Comparison of ENCODE assay signal across 35 cellular contexts in the genomic region with DNA sequence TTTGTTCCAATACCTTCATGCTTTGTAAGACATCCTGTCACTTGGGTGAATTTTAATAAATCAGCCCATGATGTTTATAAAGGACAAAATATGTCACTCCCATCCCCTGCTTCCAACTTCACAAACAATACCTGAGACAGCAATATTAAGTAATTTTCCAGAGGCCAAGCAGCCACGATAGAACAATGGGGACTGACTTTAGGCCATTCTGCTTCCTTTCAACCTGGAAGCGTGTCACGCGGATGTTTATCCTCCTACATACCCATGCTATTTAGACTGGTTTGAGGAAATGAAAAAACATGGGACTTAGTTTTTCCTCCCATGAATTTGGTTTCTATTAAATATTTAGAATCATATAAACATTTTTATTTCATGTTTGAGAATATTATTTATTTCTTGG.
"Had no signal": no experiment of that assay in that cellular context is flagged by ENCODE, and none has a peak within 500 bp of the region (broad histone marks: within the 10 kb centered on the region; RNA-seq: fewer than 3 reads in every experiment).

No MANE protein-coding gene starts in this region.

- H3K4me1 ChIP-seq: parathyroid adenoma, psoas muscle had no signal

- H3K4me3 Mint-ChIP-seq: activated CD4-positive, alpha-beta memory T cell treated with anti-CD3 and anti-CD28 coated beads for 36 hours; activated naive CD4-positive, alpha-beta T cell treated with anti-CD3 and anti-CD28 coated beads for 36 hours; activated naive CD8-positive, alpha-beta T cell treated with anti-CD3 and anti-CD28 coated beads for 36 hours; activated T-helper 1 cell treated with anti-CD3 and anti-CD28 coated beads, Interleukin-12 subunit alpha, Interleukin-12 subunit beta, Interleukin-2, Interleukin-4 antibody, amounts not matched to agents 30 ng/mL and 10 ng/mL and 1 ng/mL, durations not matched to agents 14 hours and 24 hours and 36 hours; brain; endodermal cell; neural crest cell; stimulated activated naive B cell treated with anti-CD40 and anti-IgM and Interleukin-4, amounts not matched to agents 10 μg/mL and 1 μg/mL and 100 μg/mL, for 72 hours; T-helper 1 cell treated with Interleukin-12 subunit alpha and Interleukin-12 subunit beta and Interleukin-4 antibody, amounts not matched to agents 30 μg/mL and 1 μg/mL, for 36 hours had no signal

- H3K27me3 Mint-ChIP-seq: activated CD4-positive, alpha-beta memory T cell treated with anti-CD3 and anti-CD28 coated beads for 36 hours; activated naive CD8-positive, alpha-beta T cell treated with anti-CD3 and anti-CD28 coated beads for 36 hours; naive thymus-derived CD8-positive, alpha-beta T cell; stimulated activated naive B cell treated with anti-CD40 and anti-IgM and Interleukin-4, amounts not matched to agents 10 μg/mL and 1 μg/mL and 100 μg/mL, for 72 hours had no signal

- H3K27ac Mint-ChIP-seq: activated CD4-positive, alpha-beta memory T cell treated with anti-CD3 and anti-CD28 coated beads for 36 hours; activated naive CD4-positive, alpha-beta T cell treated with anti-CD3 and anti-CD28 coated beads for 36 hours; activated naive CD8-positive, alpha-beta T cell treated with anti-CD3 and anti-CD28 coated beads for 36 hours; activated T-helper 1 cell treated with anti-CD3 and anti-CD28 coated beads, Interleukin-12 subunit alpha, Interleukin-12 subunit beta, Interleukin-2, Interleukin-4 antibody, amounts not matched to agents 30 ng/mL and 10 ng/mL and 1 ng/mL, durations not matched to agents 14 hours and 24 hours and 36 hours; brain; endodermal cell; stimulated activated naive B cell treated with anti-CD40 and anti-IgM and Interleukin-4, amounts not matched to agents 10 μg/mL and 1 μg/mL and 100 μg/mL, for 72 hours; T-helper 1 cell treated with Interleukin-12 subunit alpha and Interleukin-12 subunit beta and Interleukin-4 antibody, amounts not matched to agents 30 μg/mL and 1 μg/mL, for 36 hours had no signal

- H3K27me3 ChIP-seq: ascending aorta, cardiac muscle cell, esophagus squamous epithelium, hepatocyte, suprapubic skin, transverse colon, vagina had no signal

- H3K9me3 Mint-ChIP-seq: activated CD4-positive, alpha-beta memory T cell treated with anti-CD3 and anti-CD28 coated beads for 36 hours; activated naive CD4-positive, alpha-beta T cell treated with anti-CD3 and anti-CD28 coated beads for 36 hours; activated T-helper 1 cell treated with anti-CD3 and anti-CD28 coated beads, Interleukin-12 subunit alpha, Interleukin-12 subunit beta, Interleukin-2, Interleukin-4 antibody, amounts not matched to agents 30 ng/mL and 10 ng/mL and 1 ng/mL, durations not matched to agents 14 hours and 24 hours and 36 hours; endodermal cell; stimulated activated naive B cell treated with anti-CD40 and anti-IgM and Interleukin-4, amounts not matched to agents 10 μg/mL and 1 μg/mL and 100 μg/mL, for 72 hours had no signal

- H3K36me3 ChIP-seq: ascending aorta, cardiac muscle cell, esophagus squamous epithelium, suprapubic skin, transverse colon, vagina, WERI-Rb-1 had no signal

- DNase-seq: activated CD4-positive, alpha-beta memory T cell treated with anti-CD3 and anti-CD28 coated beads for 36 hours; activated CD4-positive, alpha-beta T cell treated with anti-CD3 and anti-CD28 coated beads for 48 hours; activated CD8-positive, alpha-beta memory T cell treated with anti-CD3 and anti-CD28 coated beads, Interleukin-2, amount 50 U/mL, for 4 hours; activated effector memory CD4-positive, alpha-beta T cell treated with anti-CD3 and anti-CD28 coated beads, Interleukin-2, amount 50 U/mL, for 16 hours; activated naive CD4-positive, alpha-beta T cell treated with anti-CD3 and anti-CD28 coated beads for 36 hours; activated naive CD8-positive, alpha-beta T cell treated with anti-CD3 and anti-CD28 coated beads for 36 hours; activated T-cell treated with anti-CD3 and anti-CD28 coated beads, Interleukin-2, amount 50 U/mL, for 1 hour; cortex of kidney; endodermal cell; esophagus squamous epithelium; foreskin melanocyte; left cardiac atrium; mesenchymal stem cell; naive thymus-derived CD8-positive, alpha-beta T cell; occipital lobe; psoas muscle; stimulated activated CD4-positive, alpha-beta T cell treated with anti-CD3 and anti-CD28 coated beads, Interleukin-15, amount 100 ng/mL, for 24 hours; stimulated activated CD4-positive, alpha-beta T cell treated with anti-CD3 and anti-CD28 coated beads, Interleukin-2, amount 100 ng/mL, for 24 hours; stimulated activated naive B cell treated with anti-CD40 and anti-IgM and Interleukin-4, amounts not matched to agents 10 μg/mL and 1 μg/mL and 100 μg/mL, for 72 hours; SW 1271; T-helper 9 cell; transverse colon; WERI-Rb-1 had no signal

- ATAC-seq: activated CD4-positive, CD25-positive, alpha-beta regulatory T cell treated with anti-CD3 and anti-CD28 coated beads, Interleukin-2, amount 50 U/mL, for 24 hours; left cardiac atrium; naive thymus-derived CD8-positive, alpha-beta T cell; psoas muscle; stimulated activated naive B cell treated with anti-CD40 and anti-IgM and Interleukin-4, amounts not matched to agents 10 μg/mL and 1 μg/mL and 100 μg/mL, for 72 hours had no signal

- H3K4me3 ChIP-seq: ascending aorta, cardiac muscle cell, esophagus squamous epithelium, hepatocyte, psoas muscle, suprapubic skin, transverse colon, vagina had no signal

- H3K9me3 ChIP-seq: ascending aorta, esophagus squamous epithelium, psoas muscle, suprapubic skin, transverse colon, vagina had no signal

- H3K27ac ChIP-seq: ascending aorta, cardiac muscle cell, epithelial cell of prostate, esophagus squamous epithelium, hepatocyte, parathyroid adenoma, suprapubic skin, transverse colon, vagina, WERI-Rb-1 had no signal

- H3K36me3 Mint-ChIP-seq: activated CD4-positive, alpha-beta memory T cell treated with anti-CD3 and anti-CD28 coated beads for 36 hours; brain; stimulated activated naive B cell treated with anti-CD40 and anti-IgM and Interleukin-4, amounts not matched to agents 10 μg/mL and 1 μg/mL and 100 μg/mL, for 72 hours had no signal
